In genomic region chr17:882827-883585, GRCh38 we compare ENCODE assay signal across 11 cellular contexts.
DNase-seq lines count a peak whose midpoint lies in the region; ATAC-seq, FAIRE-seq and TF ChIP-seq lines count a peak whose summit lies in the region.
"Had no signal": no experiment of that assay in that cellular context is flagged by ENCODE, and none has a peak within 500 bp of the region (broad histone marks: within the 10 kb centered on the region; RNA-seq: fewer than 3 reads in every experiment).

No MANE protein-coding gene starts in this region.

- H3K27ac ChIP-seq in Karpas-422 (ENCODE audit: low read length) (no peak overlapping the region), colonic mucosa (no peak overlapping the region), HepG2 (ENCODE audit: extremely low read length, insufficient read depth, low read length) (peak overlapping the region; percentile 61), thymus (ENCODE audit: low read depth) (peak overlapping the region; percentile 53)
- H3K27ac ChIP-seq: SJSA1 had no signal

- intact Hi-C loops in colonic mucosa (cut with DNase I): no loop called here
- intact Hi-C loops in HepG2 (cut with micrococcal nuclease; ENCODE audit: unreplicated experiment): loop anchor here (1.0 kb wide), 1 partner anchor 47 kb away; no protein-coding TSS in a partner anchor

- H3K27me3 ChIP-seq in Karpas-422 (ENCODE audit: low read length) (no peaks in the 10 kb centered on the region), colonic mucosa (no peaks in the 10 kb centered on the region), HepG2 (ENCODE audit: control insufficient read depth in 1 of 2, insufficient read depth in 2 of 2, low read length in 2 of 2) (no peaks in the 10 kb centered on the region), thymus (ENCODE audit: control insufficient read depth, insufficient read depth) (no peaks in the 10 kb centered on the region)
- H3K27me3 ChIP-seq: SJSA1 had no signal

- peaks cover 8% of the 10 kb centered on the region for H3K4me1 ChIP-seq in Karpas-422 (ENCODE audit: low read length)
- H3K4me1 ChIP-seq in colonic mucosa: no peaks in the 10 kb centered on the region
- peaks cover 24% of the 10 kb centered on the region for H3K4me1 ChIP-seq in HepG2 (ENCODE audit: insufficient read depth, low read length)
- H3K4me1 ChIP-seq in thymus (ENCODE audit: control insufficient read depth, insufficient read depth, low read length): no peaks in the 10 kb centered on the region

- H3K4me2 ChIP-seq in Karpas-422 (ENCODE audit: low read depth, low read length, poor library complexity, severe bottlenecking) (no peak overlapping the region), HepG2 (ENCODE audit: low read depth, low read length) (peak overlapping the region; percentile 82)

- H3K79me2 ChIP-seq in Karpas-422 (ENCODE audit: low read length): no peaks in the 10 kb centered on the region
- peaks cover 3% of the 10 kb centered on the region for H3K79me2 ChIP-seq in HepG2 (ENCODE audit: insufficient read depth, low read length)

- TF ChIP-seq CTCF in colonic mucosa (IDR thresholded peaks at IDR 0.05) (no peak), HepG2 (CRISPR knock-in tag; IDR thresholded peaks at IDR 0.05) (no peak)

- H3K4me3 ChIP-seq in Karpas-422 (ENCODE audit: low read length): no peak overlapping the region
- no peak overlapping the region for H3K4me3 ChIP-seq in colonic mucosa
- H3K4me3 ChIP-seq in HepG2 (replicated peaks in 1 of 3; ENCODE audit: insufficient read depth in 1 of 3, low read depth in 2 of 3, low read length in 3 of 3): peak overlapping the region in 2 of 3 experiments; percentile 8 to 53; a peak in 3 of 6 replicates
- H3K4me3 ChIP-seq in thymus (ENCODE audit: low read length): no peak overlapping the region
- H3K4me3 ChIP-seq: SJSA1 had no signal

- POLR2A ChIA-PET in HepG2 (lab: Yijun Ruan, JAX): interaction anchor here (1.7 kb wide), 1 partner anchor 97 kb away, joined by 9 read pairs; the partner anchor contains the start of gene NXN

- no peaks in the 10 kb centered on the region for H3K9me3 ChIP-seq in Karpas-422 (ENCODE audit: low read length)
- H3K9me3 ChIP-seq in colonic mucosa: no peaks in the 10 kb centered on the region
- H3K9me3 ChIP-seq in HepG2 (ENCODE audit: low read length): no peaks in the 10 kb centered on the region
- no peaks in the 10 kb centered on the region for H3K9me3 ChIP-seq in thymus (ENCODE audit: control insufficient read depth)
- H3K9me3 ChIP-seq: SJSA1 had no signal

- H3K9ac ChIP-seq in Karpas-422 (ENCODE audit: low read length): no peak overlapping the region
- no peak overlapping the region for H3K9ac ChIP-seq in colonic mucosa (ENCODE audit: low read depth in 2 of 2, low read length in 2 of 2)
- H3K9ac ChIP-seq in HepG2 (ENCODE audit: insufficient read depth, low read depth, low read length): peak overlapping the region; percentile 5; the same call in 1 of the 2 replicates

- ATAC-seq in HepG2: peak; percentile 87

- H4K20me1 ChIP-seq in Karpas-422 (ENCODE audit: insufficient read depth, low read depth, low read length) (no peaks in the 10 kb centered on the region), HepG2 (ENCODE audit: insufficient read depth, low read length) (no peaks in the 10 kb centered on the region)

- no TSS peak for BruUV-seq in HepG2 (replicated peaks; lab: Mats Ljungman, UMichigan)

- no peaks in the 10 kb centered on the region for H3K9me2 ChIP-seq in Karpas-422 (replicated peaks; ENCODE audit: insufficient read depth, low read length)

- H2AFZ ChIP-seq in Karpas-422 (ENCODE audit: low read length): no peak overlapping the region
- H2AFZ ChIP-seq in HepG2 (ENCODE audit: low read length): no peak overlapping the region

- FAIRE-seq in HepG2 (lab: Jason Lieb, UNC): peak; percentile 63
- FAIRE-seq: GM18507 had no signal

- no peak for TF ChIP-seq POLR2A in HepG2 (IDR thresholded peaks at IDR 0.05; ENCODE audit: insufficient read depth in 1 of 2, low read depth in 2 of 2, low read length in 2 of 2)

- CTCF ChIA-PET in HepG2 (lab: Yijun Ruan, JAX; ENCODE audit: low intra/inter-chr PET ratio, low total read pairs): no interaction called here

- DNase-seq in Karpas-422 (peak; percentile 35), colonic mucosa (peak; percentile 39), HepG2 (ENCODE audit: low spot score) (peak; percentile 83), NCI-H146 treated with DMSO at 0.1 percent for 48 hours (lab: John Stamatoyannopoulos, UW; ENCODE audit: unreplicated experiment) (no peak), DMS114 treated with DMSO at 0.1 percent for 48 hours (lab: John Stamatoyannopoulos, UW; ENCODE audit: unreplicated experiment) (no peak), NCI-H1694 (lab: John Stamatoyannopoulos, UW) (no peak)
- DNase-seq in effector CD8-positive, alpha-beta T cell (lab: John Stamatoyannopoulos, UW): no peak
- DNase-seq: amniotic stem cell had no signal

- in situ Hi-C loops in HepG2 (cut with HindIII; ENCODE audit: extremely low pct_ligation_motif_present, low pct_unique_long_range_greater_than_20kb): loop anchor here (5.0 kb wide), 1 partner anchor 99 kb away; no protein-coding TSS in a partner anchor

- TF ChIP-seq EP300 in HepG2 (IDR thresholded peaks at IDR 0.05; ENCODE audit: low read depth in 2 of 2, low read length in 2 of 2) (no peak), HepG2 (CRISPR knock-in tag; IDR thresholded peaks at IDR 0.05; ENCODE audit: borderline replicate concordance) (no peak)

- 63% methylated on average over 14 of the region's 14 CpGs for WGBS in HepG2 (ENCODE audit: low lambda C conversion rate)
- 61% methylated on average over 14 of the region's 14 CpGs for WGBS in thymus

- H3K36me3 ChIP-seq in Karpas-422 (ENCODE audit: insufficient read depth, low read length) (no peaks in the 10 kb centered on the region), colonic mucosa (no peaks in the 10 kb centered on the region), HepG2 (replicated peaks in 1 of 2; ENCODE audit: control insufficient read depth in 1 of 2, insufficient read depth in 2 of 2, low read length in 2 of 2) (no peaks in the 10 kb centered on the region; a peak in 1 of 5 replicates), thymus (ENCODE audit: control insufficient read depth, insufficient read depth) (no peaks in the 10 kb centered on the region)
- H3K36me3 ChIP-seq: SJSA1 had no signal

- TF ChIP-seq RAD21 in HepG2 (CRISPR knock-in tag; IDR thresholded peaks at IDR 0.05): no peak

TF ChIP-seq in HepG2, 621 proteins besides CTCF, POLR2A, EP300 and RAD21:
- no peak for TF ChIP-seq ZNF264 (CRISPR knock-in tag; IDR thresholded peaks at IDR 0.05)
- TF ChIP-seq MAZ (IDR thresholded peaks at IDR 0.05; ENCODE audit: borderline replicate concordance, low read depth, low read length): peak; percentile 76; the same call in 1 of the 2 replicates
- TF ChIP-seq MAZ (CRISPR knock-in tag; IDR thresholded peaks at IDR 0.05; ENCODE audit: low read depth): no peak
- TF ChIP-seq SMARCE1 (IDR thresholded peaks at IDR 0.05; ENCODE audit: borderline replicate concordance): no peak
- TF ChIP-seq TCF12 (IDR thresholded peaks at IDR 0.05): no peak
- TF ChIP-seq TCF12 (CRISPR knock-in tag; IDR thresholded peaks at IDR 0.05): no peak
- TF ChIP-seq ZFX (CRISPR knock-in tag; IDR thresholded peaks at IDR 0.05; ENCODE audit: low read depth): 0 out of 2 replicates have a peak, but pooled peaks have one; percentile 50
- peak; percentile 23; the same call in 1 of the 2 replicates for TF ChIP-seq SAP130 (CRISPR knock-in tag; IDR thresholded peaks at IDR 0.05; ENCODE audit: low read depth)
- peak; percentile 85; the same call in 1 of the 2 replicates for TF ChIP-seq ZNF335 (CRISPR knock-in tag; IDR thresholded peaks at IDR 0.05)
- TF ChIP-seq XRCC5 (optimal IDR thresholded peaks at IDR 0.05; ENCODE audit: low read length): peak; percentile 42
- TF ChIP-seq AHR (CRISPR knock-in tag; IDR thresholded peaks at IDR 0.05): no peak
- TF ChIP-seq SOX6 (IDR thresholded peaks at IDR 0.05): no peak
- TF ChIP-seq SOX6 (CRISPR knock-in tag; IDR thresholded peaks at IDR 0.05): 0 out of 2 replicates have a peak, but pooled peaks have one; percentile 9
- 0 out of 2 replicates have a peak, but pooled peaks have one; percentile 4 for TF ChIP-seq SP5 (CRISPR knock-in tag; IDR thresholded peaks at IDR 0.05; ENCODE audit: borderline replicate concordance, low read depth)
- peak; percentile 28; the same call in 1 of the 2 replicates for TF ChIP-seq ZFY (CRISPR knock-in tag; IDR thresholded peaks at IDR 0.05)
- peak; percentile 47 for TF ChIP-seq NR2F6 (IDR thresholded peaks at IDR 0.05)
- no peak; the same call in 1 of the 2 replicates for TF ChIP-seq NR2F6 (CRISPR knock-in tag; IDR thresholded peaks at IDR 0.05)

Comparison
In these comparisons a context has a peak if more than half of its experiments do, and no peak if none do; other contexts are left out.
1. DNase-seq: peak in Karpas-422 (single experiment), colonic mucosa (single experiment) and HepG2 (single experiment); none in NCI-H146 treated with DMSO at 0.1 percent for 48 hours (single experiment), effector CD8-positive, alpha-beta T cell (single experiment), DMS114 treated with DMSO at 0.1 percent for 48 hours (single experiment) and NCI-H1694 (single experiment).
2. H3K27ac ChIP-seq: peak in HepG2 (single experiment) and thymus (single experiment); none in Karpas-422 (single experiment) and colonic mucosa (single experiment).
3. H3K4me3 ChIP-seq: peak in HepG2 (2 of 3); none in Karpas-422 (single experiment), colonic mucosa (single experiment) and thymus (single experiment).